ENCODE assay signal across 21 cellular contexts in genomic region chr20:35181731-35182130, GRCh38. TPM values are rescaled to one million over a fixed set of nuclear protein-coding genes. Genes with fewer than 3 reads are reported as not detected.
DNase-seq lines count a peak whose midpoint lies in the region; ATAC-seq and TF ChIP-seq lines count a peak whose summit lies in the region.
"Had no signal": no experiment of that assay in that cellular context is flagged by ENCODE, and none has a peak within 500 bp of the region (broad histone marks: within the 10 kb centered on the region; RNA-seq: fewer than 3 reads in every experiment).

No MANE protein-coding gene starts in this region.

- H4K20me1 ChIP-seq in osteoblast (ENCODE audit: insufficient read depth, low read length): no peaks in the 10 kb centered on the region
- H4K20me1 ChIP-seq: BLaER1 treated with 17β-estradiol and CSF1 and Interleukin-3, amounts not matched to agents 10 nM and 100 nM had no signal

- no peak overlapping the region for H3K27ac ChIP-seq in osteoblast (ENCODE audit: low read depth, low read length)
- H3K27ac ChIP-seq in mesenchymal stem cell (ENCODE audit: low read length, poor library complexity, severe bottlenecking): no peak overlapping the region
- H3K27ac ChIP-seq: BLaER1 treated with 17β-estradiol and CSF1 and Interleukin-3, amounts not matched to agents 10 nM and 100 nM had no signal

- H2BK15ac ChIP-seq in mesenchymal stem cell (ENCODE audit: low read depth, poor library complexity, severe bottlenecking): no peak overlapping the region

- H3K4ac ChIP-seq in mesenchymal stem cell (ENCODE audit: low read depth in 1 of 2, low read length in 2 of 2): no peak overlapping the region

- no peaks in the 10 kb centered on the region for H3K4me1 ChIP-seq in osteoblast (ENCODE audit: insufficient read depth, low read length)
- no peaks in the 10 kb centered on the region for H3K4me1 ChIP-seq in mesenchymal stem cell (ENCODE audit: control insufficient read depth, insufficient read depth, low read depth, low read length)
- H3K4me1 ChIP-seq: BLaER1 treated with 17β-estradiol and CSF1 and Interleukin-3, amounts not matched to agents 10 nM and 100 nM had no signal

- H2AFZ ChIP-seq in osteoblast (ENCODE audit: low read length): no peak overlapping the region
- H2AFZ ChIP-seq in mesenchymal stem cell (ENCODE audit: low read depth, low read length): no peak overlapping the region

- H2AK5ac ChIP-seq in mesenchymal stem cell (ENCODE audit: low read length, severe bottlenecking): no peak overlapping the region

- H3K27me3 ChIP-seq in osteoblast (ENCODE audit: insufficient read depth, low read length) (no peaks in the 10 kb centered on the region), mesenchymal stem cell (ENCODE audit: control insufficient read depth in 1 of 2, insufficient read depth in 1 of 2, low read length in 2 of 2) (no peaks in the 10 kb centered on the region)
- H3K27me3 ChIP-seq: BLaER1 treated with 17β-estradiol and CSF1 and Interleukin-3, amounts not matched to agents 10 nM and 100 nM had no signal

- H3K4me2 ChIP-seq in osteoblast (ENCODE audit: insufficient read depth, low read length) (no peak overlapping the region), mesenchymal stem cell (ENCODE audit: low read length, poor library complexity, severe bottlenecking) (no peak overlapping the region)
- H3K4me2 ChIP-seq: BLaER1 treated with 17β-estradiol and CSF1 and Interleukin-3, amounts not matched to agents 10 nM and 100 nM had no signal

- H2BK12ac ChIP-seq in mesenchymal stem cell (ENCODE audit: low read length in 2 of 2): no peak overlapping the region

- ATAC-seq in HG03175 (IDR thresholded peaks at IDR 0.05; ENCODE audit: unreplicated experiment): no peak
- ATAC-seq: CD8-positive, alpha-beta T cell; K562; SK-N-SH treated with all-trans-retinoic acid at 6 μM for 48 hours had no signal

- H3K4me1 Mint-ChIP-seq in HFFc6 (ENCODE audit: low read depth): peaks cover 8% of the 10 kb centered on the region

- no peak overlapping the region for H3K9ac ChIP-seq in mesenchymal stem cell (ENCODE audit: low read length)
- H3K9ac ChIP-seq: BLaER1 treated with 17β-estradiol and CSF1 and Interleukin-3, amounts not matched to agents 10 nM and 100 nM had no signal

- H3K79me2 ChIP-seq in osteoblast (ENCODE audit: insufficient read depth, low read length): no peaks in the 10 kb centered on the region

- no peak overlapping the region for H3K27ac Mint-ChIP-seq in HFFc6
- H3K27ac Mint-ChIP-seq: CD8-positive, alpha-beta T cell had no signal

- no peak overlapping the region for H4K8ac ChIP-seq in mesenchymal stem cell (ENCODE audit: low read length)

- H3K4me3 Mint-ChIP-seq in HFFc6: no peak overlapping the region
- H3K4me3 Mint-ChIP-seq: CD8-positive, alpha-beta T cell had no signal

- peaks cover 13% of the 10 kb centered on the region for H3K36me3 Mint-ChIP-seq in HFFc6 (ENCODE audit: low read depth)

- no peaks in the 10 kb centered on the region for H3K9me3 Mint-ChIP-seq in HFFc6
- H3K9me3 Mint-ChIP-seq: CD8-positive, alpha-beta T cell had no signal

- no peaks in the 10 kb centered on the region for H3K79me1 ChIP-seq in mesenchymal stem cell (replicated peaks; ENCODE audit: low read length, poor library complexity, severe bottlenecking)

- no peak overlapping the region for H2BK5ac ChIP-seq in mesenchymal stem cell (ENCODE audit: low read depth, low read length, poor library complexity, severe bottlenecking)

- peaks cover 3% of the 10 kb centered on the region for H3K27me3 Mint-ChIP-seq in HFFc6 (ENCODE audit: insufficient read depth)

- H3K9me3 ChIP-seq in osteoblast (ENCODE audit: low read depth, low read length): no peaks in the 10 kb centered on the region
- no peaks in the 10 kb centered on the region for H3K9me3 ChIP-seq in mesenchymal stem cell (ENCODE audit: control insufficient read depth, low read length)
- H3K9me3 ChIP-seq: BLaER1 treated with 17β-estradiol and CSF1 and Interleukin-3, amounts not matched to agents 10 nM and 100 nM had no signal

- DNase-seq in AG10803 (ENCODE audit: low read depth): peak; percentile 85
- DNase-seq in HFFc6: peak; percentile 25
- DNase-seq in cerebellar cortex (ENCODE audit: low spot score): peak; percentile 52
- DNase-seq in osteoblast (ENCODE audit: insufficient read length, low spot score, missing footprints): peak; percentile 30
- no peak for DNase-seq in cortex of kidney (lab: John Stamatoyannopoulos, UW)
- DNase-seq in GM13977 (ENCODE audit: low spot score): no peak
- no peak for DNase-seq in mesenchymal stem cell
- DNase-seq: CD8-positive, alpha-beta T cell; GF-D8; MM.1S; NCI-H1092; NCI-H1436; NCI-H187 treated with DMSO at 0.1 percent for 48 hours; NCI-H226; NCI-H510A treated with DMSO at 0.1 percent for 48 hours; NCI-H774; NK-92 treated with Interleukin-12 subunit alpha and Interleukin-12 subunit beta, amount 100 ng/mL, for 24 hours had no signal

- peaks cover 2% of the 10 kb centered on the region for H3K36me3 ChIP-seq in osteoblast (ENCODE audit: insufficient read depth, low read length)
- peaks cover under 1 to 31% of the 10 kb centered on the region in 2 experiments for H3K36me3 ChIP-seq in mesenchymal stem cell (ENCODE audit: control insufficient read depth in 1 of 2, insufficient read depth in 2 of 2, low read depth in 1 of 2, low read length in 2 of 2)

- H3K4me3 ChIP-seq in AG10803 (ENCODE audit: low read length) (no peak overlapping the region), osteoblast (ENCODE audit: insufficient read depth, low read length) (no peak overlapping the region), mesenchymal stem cell (ENCODE audit: insufficient read depth in 1 of 2, low read depth in 1 of 2, low read length in 2 of 2) (no peak overlapping the region)
- H3K4me3 ChIP-seq: BLaER1 treated with 17β-estradiol and CSF1 and Interleukin-3, amounts not matched to agents 10 nM and 100 nM; K562 had no signal

- no peak overlapping the region for H3K18ac ChIP-seq in mesenchymal stem cell (ENCODE audit: low read depth in 1 of 2, low read length in 2 of 2)

- H2BK120ac ChIP-seq in mesenchymal stem cell (ENCODE audit: low read depth, low read length): no peak overlapping the region

- H3K14ac ChIP-seq in mesenchymal stem cell (ENCODE audit: low read length in 2 of 2): no peak overlapping the region

- H4K91ac ChIP-seq in mesenchymal stem cell (ENCODE audit: low read length): no peak overlapping the region

- TF ChIP-seq CTCF in AG10803 (conservative IDR thresholded peaks at IDR 0.05; ENCODE audit: low read length) (no peak), HFFc6 (IDR thresholded peaks at IDR 0.05) (no peak), osteoblast (IDR thresholded peaks at IDR 0.05; ENCODE audit: extremely low read depth, low read depth, low read length) (no peak), GM13977 (IDR thresholded peaks at IDR 0.05; ENCODE audit: extremely low read depth, insufficient read depth, missing control alignments) (no peak)

- H3K23ac ChIP-seq in mesenchymal stem cell (ENCODE audit: low read length in 2 of 2): no peak overlapping the region

- in situ Hi-C loops in GM13977 (cut with MboI; ENCODE audit: low pct_unique_long_range_greater_than_20kb, low sequenced_read_pairs, unreplicated experiment): no loop called here

RNA-seq across cellular contexts. Expression of gene PROCR, which starts 9.9 kb away (rescaled TPM):
- total RNA-seq in HFFc6 (2021; fragmentation: NEBNext Ultra II Directional; extraction: Animal tissue kit (Norgen Biotek cat#: 25700)): 10 to 100 TPM; 21.0 to 29.6 (median 23.4) TPM
- 35.9 and 38.0 TPM in 2 replicates for total RNA-seq in osteoblast
- 44.9 TPM for polyA plus RNA-seq in mesenchymal stem cell (2013, experiment 1 of 2)
- polyA plus RNA-seq in mesenchymal stem cell (2013, experiment 2 of 2): 46.0 TPM

RNA-seq across cellular contexts. Expression of gene EDEM2, which starts 34.6 kb away (rescaled TPM):
- total RNA-seq in HFFc6 (2021; fragmentation: NEBNext Ultra II Directional; extraction: Animal tissue kit (Norgen Biotek cat#: 25700)): 10 to 100 TPM; 29.5 to 33.3 (median 32.0) TPM
- total RNA-seq in osteoblast: 32.2 and 41.8 TPM in 2 replicates
- polyA plus RNA-seq in mesenchymal stem cell (2013, experiment 1 of 2): 30.3 TPM
- polyA plus RNA-seq in mesenchymal stem cell (2013, experiment 2 of 2): 30.4 TPM

RNA-seq across cellular contexts. Expression of gene MMP24, which starts 44.8 kb away (rescaled TPM):
- 1 to 10 TPM in 1 of 6 experiments, under 1 TPM in 5; 0.48 to 1.2 (median 0.65) TPM for total RNA-seq in HFFc6 (2021; fragmentation: NEBNext Ultra II Directional; extraction: Animal tissue kit (Norgen Biotek cat#: 25700))
- total RNA-seq in osteoblast: 0.88 and 1.1 TPM in 2 replicates
- 0.01 TPM for polyA plus RNA-seq in mesenchymal stem cell (2013, experiment 1 of 2)
- polyA plus RNA-seq in mesenchymal stem cell (2013, experiment 2 of 2): 0.01 TPM

Comparison
In these comparisons a context has a peak if more than half of its experiments do, and no peak if none do; other contexts are left out.
1. DNase-seq: peak in AG10803 (single experiment), HFFc6 (single experiment), cerebellar cortex (single experiment) and osteoblast (single experiment); none in cortex of kidney (single experiment), GM13977 (single experiment) and mesenchymal stem cell (single experiment).